ENCODE assay signal across 9 cellular contexts in the genomic region with DNA sequence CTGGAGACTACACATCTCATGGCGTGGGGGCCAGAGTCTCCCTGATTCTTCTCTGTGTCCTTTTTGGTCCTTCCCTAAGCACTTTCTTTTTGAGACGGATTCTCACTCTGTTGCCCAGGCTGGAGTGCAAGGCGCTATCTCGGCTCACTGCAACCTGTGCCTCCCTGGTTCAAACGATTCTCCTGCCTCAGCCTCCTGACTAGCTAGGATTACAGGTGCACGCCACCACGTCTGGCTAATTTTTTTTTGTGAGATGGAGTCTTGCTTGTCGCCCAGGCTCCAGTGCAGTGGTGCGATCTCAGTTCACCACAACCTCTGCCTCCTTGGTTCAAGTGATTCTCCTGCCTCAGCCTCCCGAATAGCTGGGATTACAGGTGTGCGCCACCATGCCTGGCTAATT. TPM values are rescaled to one million over a fixed set of nuclear protein-coding genes. Genes with fewer than 3 reads are reported as not detected.
A peak's percentile ranks its signal among the peaks of the same experiment; 100 is the strongest.
DNase-seq lines count a peak whose midpoint lies in the region; ATAC-seq, FAIRE-seq and TF ChIP-seq lines count a peak whose summit lies in the region.
"Not testable (repeated sequence)": the region's sequence is repeated elsewhere in the genome, so short reads cannot be mapped to it uniquely, and the experiment has no call there.
"Had no signal": no experiment of that assay in that cellular context is flagged by ENCODE, and none has a peak within 500 bp of the region (broad histone marks: within the 10 kb centered on the region; RNA-seq: fewer than 3 reads in every experiment).

No MANE protein-coding gene starts in this region.

- not testable (repeated sequence) for H3K9me3 Mint-ChIP-seq in CD8-positive, alpha-beta T cell; activated CD4-positive, alpha-beta T cell treated with anti-CD3 and anti-CD28 coated beads, Interleukin-2, amount 10 ng/mL, durations not matched to agents 24 days and 14 days; activated naive CD4-positive, alpha-beta T cell treated with anti-CD3 and anti-CD28 coated beads, Interleukin-2, amount 10 ng/mL, durations not matched to agents 7 days and 5 days

- H3K9ac ChIP-seq in OCI-LY3 (ENCODE audit: low read length), result not testable (repeated sequence)
- peak overlapping the region; percentile 77 to 86 for H3K9ac ChIP-seq in duodenal mucosa (ENCODE audit: low read depth in 1 of 2, low read length in 2 of 2)
- peak overlapping the region in 1 of 2 donors; percentile 75 for H3K9ac ChIP-seq in mucosa of rectum (ENCODE audit: low read depth in 1 of 2, low read length in 2 of 2)

- not testable (repeated sequence) for H3K9me3 ChIP-seq in CD8-positive, alpha-beta T cell (ENCODE audit: low read length); OCI-LY3 (ENCODE audit: insufficient read depth, low read length); duodenal mucosa (ENCODE audit: control insufficient read depth in 1 of 2, low read length in 2 of 2); mucosa of rectum (ENCODE audit: control insufficient read depth in 2 of 2, low read length in 2 of 2); small intestine (ENCODE audit: control insufficient read depth, low read depth)

- H3K27me3 Mint-ChIP-seq in CD8-positive, alpha-beta T cell (ENCODE audit: low read depth); activated CD4-positive, alpha-beta T cell treated with anti-CD3 and anti-CD28 coated beads, Interleukin-2, amount 10 ng/mL, durations not matched to agents 24 days and 14 days; activated naive CD4-positive, alpha-beta T cell treated with anti-CD3 and anti-CD28 coated beads, Interleukin-2, amount 10 ng/mL, durations not matched to agents 7 days and 5 days: not testable (repeated sequence)

- not testable (repeated sequence) for ATAC-seq in CD8-positive, alpha-beta T cell

- not testable (repeated sequence) for H2AFZ ChIP-seq in OCI-LY3 (ENCODE audit: low read depth, low read length)

- H3K4me2 ChIP-seq in OCI-LY3 (ENCODE audit: low read length), result peak overlapping the region; percentile 67

- not testable (repeated sequence) for H3K27me3 ChIP-seq in CD8-positive, alpha-beta T cell (ENCODE audit: insufficient read depth, low read length); OCI-LY3 (ENCODE audit: low read depth, low read length); duodenal mucosa (ENCODE audit: control insufficient read depth in 1 of 2, insufficient read depth in 2 of 2, low read length in 2 of 2); mucosa of rectum (ENCODE audit: control insufficient read depth in 2 of 2, insufficient read depth in 2 of 2, low read length in 2 of 2); small intestine (ENCODE audit: control insufficient read depth in 2 of 2, insufficient read depth in 2 of 2, low read length in 2 of 2)

- H3K27ac ChIP-seq in CD8-positive, alpha-beta T cell (ENCODE audit: low read depth, low read length); OCI-LY3 (ENCODE audit: low read length); mucosa of rectum (ENCODE audit: low read depth in 2 of 2, low read length in 2 of 2): not testable (repeated sequence)
- H3K27ac ChIP-seq in duodenal mucosa (ENCODE audit: low read depth, low read length) (peak overlapping the region; percentile 84), small intestine (ENCODE audit: low read depth in 1 of 2, low read length in 1 of 2) (peak overlapping the region; percentile 95 to 98)

- H3K36me3 Mint-ChIP-seq in CD8-positive, alpha-beta T cell; activated CD4-positive, alpha-beta T cell treated with anti-CD3 and anti-CD28 coated beads, Interleukin-2, amount 10 ng/mL, durations not matched to agents 24 days and 14 days (ENCODE audit: low read depth); activated naive CD4-positive, alpha-beta T cell treated with anti-CD3 and anti-CD28 coated beads, Interleukin-2, amount 10 ng/mL, durations not matched to agents 7 days and 5 days: not testable (repeated sequence)

- H3K27ac Mint-ChIP-seq in CD8-positive, alpha-beta T cell, result peak overlapping the region; percentile 75
- not testable (repeated sequence) for H3K27ac Mint-ChIP-seq in activated CD4-positive, alpha-beta T cell treated with anti-CD3 and anti-CD28 coated beads, Interleukin-2, amount 10 ng/mL, durations not matched to agents 24 days and 14 days
- H3K27ac Mint-ChIP-seq in activated naive CD4-positive, alpha-beta T cell treated with anti-CD3 and anti-CD28 coated beads, Interleukin-2, amount 10 ng/mL, durations not matched to agents 7 days and 5 days, result peak overlapping the region; percentile 28

- not testable (repeated sequence) for H3K4me3 ChIP-seq in CD8-positive, alpha-beta T cell (ENCODE audit: low read depth, low read length)
- peak overlapping the region; percentile 48; the same call in 1 of the 2 replicates for H3K4me3 ChIP-seq in OCI-LY3 (ENCODE audit: low read length)
- peak overlapping the region; percentile 61 to 62 for H3K4me3 ChIP-seq in duodenal mucosa (ENCODE audit: low read depth in 1 of 2, low read length in 2 of 2)
- peak overlapping the region; percentile 44 to 59 for H3K4me3 ChIP-seq in mucosa of rectum (ENCODE audit: low read length in 2 of 2)
- peak overlapping the region in 1 of 2 donors; percentile 66 for H3K4me3 ChIP-seq in small intestine (ENCODE audit: low read depth in 1 of 2, low read length in 2 of 2)

- not testable (repeated sequence) for DNase-seq in CD8-positive, alpha-beta T cell; activated CD4-positive, alpha-beta T cell treated with anti-CD3 and anti-CD28 coated beads, Interleukin-2, amount 10 ng/mL, durations not matched to agents 24 days and 14 days; activated naive CD4-positive, alpha-beta T cell treated with anti-CD3 and anti-CD28 coated beads, Interleukin-2, amount 10 ng/mL, durations not matched to agents 7 days and 5 days; small intestine

- not testable (repeated sequence) for FAIRE-seq in small intestine (lab: Jason Lieb, UNC)

- H4K20me1 ChIP-seq in OCI-LY3 (ENCODE audit: insufficient read depth, low read length), result not testable (repeated sequence)

- CTCF ChIA-PET in CD8-positive, alpha-beta T cell (lab: Charles Lee), result not testable (repeated sequence)
- CTCF ChIA-PET in activated naive CD4-positive, alpha-beta T cell treated with anti-CD3 and anti-CD28 coated beads, Interleukin-2, amount 10 ng/mL, durations not matched to agents 7 days and 5 days (lab: Charles Lee), result interaction anchor here (0.8 to 1.7 kb wide), 2 partner anchors 19 to 134 kb away, joined by 3 to 5 read pairs; a partner anchor contains a TSS

- H3K4me1 Mint-ChIP-seq in CD8-positive, alpha-beta T cell (ENCODE audit: low read depth), result peaks cover 57% of the 10 kb centered on the region
- H3K4me1 Mint-ChIP-seq in activated CD4-positive, alpha-beta T cell treated with anti-CD3 and anti-CD28 coated beads, Interleukin-2, amount 10 ng/mL, durations not matched to agents 24 days and 14 days, result peaks cover 29% of the 10 kb centered on the region
- peaks cover 48% of the 10 kb centered on the region for H3K4me1 Mint-ChIP-seq in activated naive CD4-positive, alpha-beta T cell treated with anti-CD3 and anti-CD28 coated beads, Interleukin-2, amount 10 ng/mL, durations not matched to agents 7 days and 5 days

- not testable (repeated sequence) for H3K36me3 ChIP-seq in CD8-positive, alpha-beta T cell (ENCODE audit: insufficient read depth, low read length); OCI-LY3 (replicated peaks; ENCODE audit: low read depth, low read length); duodenal mucosa (ENCODE audit: control insufficient read depth in 1 of 2, insufficient read depth in 2 of 2, low read length in 2 of 2); mucosa of rectum (ENCODE audit: control insufficient read depth in 2 of 2, insufficient read depth in 2 of 2, low read length in 2 of 2); small intestine (ENCODE audit: control insufficient read depth in 2 of 2, insufficient read depth in 2 of 2, low read length in 2 of 2)

- H3K79me2 ChIP-seq in OCI-LY3 (ENCODE audit: low read length), result not testable (repeated sequence)

- H3K4me3 Mint-ChIP-seq in CD8-positive, alpha-beta T cell, result peak overlapping the region; percentile 63
- peak overlapping the region; percentile 17 for H3K4me3 Mint-ChIP-seq in activated CD4-positive, alpha-beta T cell treated with anti-CD3 and anti-CD28 coated beads, Interleukin-2, amount 10 ng/mL, durations not matched to agents 24 days and 14 days
- H3K4me3 Mint-ChIP-seq in activated naive CD4-positive, alpha-beta T cell treated with anti-CD3 and anti-CD28 coated beads, Interleukin-2, amount 10 ng/mL, durations not matched to agents 7 days and 5 days, result not testable (repeated sequence)

- WGBS in small intestine, 3 donors, result 57 to 77% (median 61%) methylated on average over 11 of the region's 11 CpGs

- H3K4me1 ChIP-seq in CD8-positive, alpha-beta T cell (ENCODE audit: insufficient read depth, low read length), result peaks cover 53% of the 10 kb centered on the region
- H3K4me1 ChIP-seq in OCI-LY3 (ENCODE audit: low read length); small intestine (ENCODE audit: control insufficient read depth in 2 of 2, insufficient read depth in 1 of 2, low read depth in 1 of 2, low read length in 1 of 2): not testable (repeated sequence)
- H3K4me1 ChIP-seq in duodenal mucosa (ENCODE audit: control insufficient read depth in 1 of 2, insufficient read depth in 2 of 2, low read length in 2 of 2), result peaks cover 28 to 54% of the 10 kb centered on the region in 2 donors
- peaks cover 37 to 48% of the 10 kb centered on the region in 2 donors for H3K4me1 ChIP-seq in mucosa of rectum (ENCODE audit: control insufficient read depth in 2 of 2, insufficient read depth in 2 of 2, low read length in 2 of 2)

- POLR2A ChIA-PET in CD8-positive, alpha-beta T cell (lab: Charles Lee), result interaction anchor here (0.6 to 1.7 kb wide), 2 partner anchors 8 to 14 kb away, joined by 3 to 12 read pairs; a partner anchor contains a TSS

- intact Hi-C loops in CD8-positive, alpha-beta T cell (cut with DNase I, micrococcal nuclease); activated CD4-positive, alpha-beta T cell treated with anti-CD3 and anti-CD28 coated beads, Interleukin-2, amount 10 ng/mL, durations not matched to agents 24 days and 14 days (cut with micrococcal nuclease): not testable (repeated sequence)

- TF ChIP-seq CTCF in CD8-positive, alpha-beta T cell (IDR thresholded peaks at IDR 0.05); OCI-LY3 (IDR thresholded peaks at IDR 0.05; ENCODE audit: low read depth, low read length): not testable (repeated sequence)

RNA-seq across cellular contexts. Expression of a gene that starts 1.8 kb away (rescaled TPM):
- 1 to 10 TPM; 1.2 to 2.2 TPM for total RNA-seq in CD8-positive, alpha-beta T cell
- total RNA-seq in activated CD4-positive, alpha-beta T cell treated with anti-CD3 and anti-CD28 coated beads, Interleukin-2, amount 10 ng/mL, durations not matched to agents 24 days and 14 days, result 0.35 and 0.45 TPM in 2 replicates
- polyA plus RNA-seq in small intestine, result 100 to 1,000 TPM in 2 of 3 donors, 10 to 100 TPM in 1; 50.1 to 545 (median 411) TPM
- total RNA-seq: IMR-90, LHCN-M2 had no signal
- polyA plus RNA-seq: IMR-90 had no signal

RNA-seq across cellular contexts. Expression of a gene that starts 13.7 kb away (rescaled TPM):
- total RNA-seq in CD8-positive, alpha-beta T cell, result 100 to 1,000 TPM; 199 to 216 TPM
- total RNA-seq in activated CD4-positive, alpha-beta T cell treated with anti-CD3 and anti-CD28 coated beads, Interleukin-2, amount 10 ng/mL, durations not matched to agents 24 days and 14 days, result 71.4 and 74.0 TPM in 2 replicates
- polyA plus RNA-seq in small intestine, result 10 to 100 TPM; 13.5 to 27.0 (median 14.5) TPM

RNA-seq across cellular contexts. Expression of a gene that starts 59.0 kb away (rescaled TPM):
- under 1 TPM; 0.14 to 0.16 TPM for total RNA-seq in CD8-positive, alpha-beta T cell
- total RNA-seq in activated CD4-positive, alpha-beta T cell treated with anti-CD3 and anti-CD28 coated beads, Interleukin-2, amount 10 ng/mL, durations not matched to agents 24 days and 14 days, result 3.7 TPM in 2 replicates
- polyA plus RNA-seq in small intestine, result 1 to 10 TPM in 1 of 3 donors, under 1 TPM in 1, not detected in 1; 0.54 to 1.6 TPM
